ENCODE assay signal across 15 cellular contexts in the genomic region with DNA sequence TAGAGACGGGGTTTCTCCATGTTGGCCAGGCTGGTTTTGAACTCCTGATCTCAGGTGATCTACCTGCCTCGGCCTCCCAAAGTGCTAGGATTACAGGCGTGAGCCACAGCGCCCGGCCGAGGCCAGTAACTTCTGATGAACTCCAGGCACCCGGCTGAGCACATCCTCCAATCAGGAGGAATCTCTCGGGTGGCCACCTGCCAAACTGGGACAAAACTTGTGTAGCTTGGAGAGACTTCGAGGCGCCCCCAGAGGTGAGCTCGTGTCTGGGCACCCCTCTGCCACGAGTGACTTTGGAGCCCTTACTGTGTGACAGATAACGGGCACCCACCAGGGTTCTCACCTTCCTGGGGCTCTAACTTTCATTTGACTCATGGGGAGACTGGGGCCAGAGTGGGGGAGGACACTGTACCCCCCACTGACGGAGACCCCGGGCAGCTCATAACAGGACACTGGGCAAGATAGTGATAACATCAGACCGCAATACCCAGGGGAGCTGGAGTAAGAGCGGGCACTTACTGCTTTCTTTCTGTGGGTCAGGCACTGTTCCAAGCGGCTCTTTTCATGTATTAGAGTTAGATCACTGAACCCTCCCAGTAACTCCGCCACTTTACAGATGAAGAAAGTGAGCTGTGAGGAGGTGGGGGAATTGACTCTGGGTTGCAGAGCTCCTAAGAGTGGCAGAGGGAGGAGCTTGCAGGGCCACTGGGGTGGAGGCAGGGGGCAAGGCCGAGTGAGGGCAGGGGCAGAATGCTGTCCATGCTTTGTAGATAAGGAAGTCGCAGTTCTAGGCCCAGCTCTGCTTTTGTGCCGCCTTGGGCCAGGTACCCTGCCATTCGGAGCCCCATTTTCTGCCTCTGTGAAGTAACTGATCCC. TPM values are rescaled to one million over a fixed set of nuclear protein-coding genes. Genes with fewer than 3 reads are reported as not detected.
DNase-seq lines count a peak whose midpoint lies in the region; ATAC-seq and TF ChIP-seq lines count a peak whose summit lies in the region.
"Had no signal": no experiment of that assay in that cellular context is flagged by ENCODE, and none has a peak within 500 bp of the region (broad histone marks: within the 10 kb centered on the region; RNA-seq: fewer than 3 reads in every experiment).

No MANE protein-coding gene starts in this region.

- no TSS peak for BruUV-seq in Panc1 (replicated peaks; lab: Mats Ljungman, UMichigan)

- H3K79me2 ChIP-seq in fibroblast of lung (ENCODE audit: control insufficient read depth, insufficient read depth, low read length): no peaks in the 10 kb centered on the region

- H4K20me1 ChIP-seq in fibroblast of lung (ENCODE audit: control insufficient read depth, extremely low read depth, insufficient read depth, low read length): no peaks in the 10 kb centered on the region

- no peaks in the 10 kb centered on the region for H3K36me3 ChIP-seq in GM06990 (ENCODE audit: control insufficient read depth, insufficient read depth, low read length)
- no peaks in the 10 kb centered on the region for H3K36me3 ChIP-seq in Panc1 (ENCODE audit: control insufficient read depth, insufficient read depth, low read length)
- H3K36me3 ChIP-seq in fibroblast of lung (ENCODE audit: control insufficient read depth, insufficient read depth, low read length): no peaks in the 10 kb centered on the region
- H3K36me3 ChIP-seq in psoas muscle (ENCODE audit: insufficient read depth in 1 of 2, low read depth in 1 of 2): peaks cover 0 to 11% of the 10 kb centered on the region in 2 donors

- no peak overlapping the region for H2AFZ ChIP-seq in fibroblast of lung (ENCODE audit: low read length)

- H3K4me3 ChIP-seq in GM06990 (replicated peaks; ENCODE audit: low read depth, low read length): no peak overlapping the region
- no peak overlapping the region for H3K4me3 ChIP-seq in Panc1 (ENCODE audit: low read depth in 2 of 2, low read length in 2 of 2)
- H3K4me3 ChIP-seq in fibroblast of lung (replicated peaks in 1 of 4; ENCODE audit: control extremely low read depth in 1 of 4, insufficient read depth in 1 of 4, low read depth in 3 of 4, low read length in 4 of 4): no peak overlapping the region
- no peak overlapping the region for H3K4me3 ChIP-seq in psoas muscle

- H3K4me1 ChIP-seq in Panc1 (ENCODE audit: control insufficient read depth, insufficient read depth, low read length): peaks cover 51% of the 10 kb centered on the region
- peaks cover 5% of the 10 kb centered on the region for H3K4me1 ChIP-seq in fibroblast of lung (ENCODE audit: control insufficient read depth, extremely low read depth, insufficient read depth, low read length)
- H3K4me1 ChIP-seq in psoas muscle: peaks cover 36% of the 10 kb centered on the region

- no peaks in the 10 kb centered on the region for H3K9me3 ChIP-seq in Panc1 (ENCODE audit: control insufficient read depth, insufficient read depth, low read depth, low read length)
- no peaks in the 10 kb centered on the region for H3K9me3 ChIP-seq in fibroblast of lung (ENCODE audit: control insufficient read depth, insufficient read depth, low read depth, low read length)
- no peaks in the 10 kb centered on the region for H3K9me3 ChIP-seq in psoas muscle

- intact Hi-C loops in Panc1 (cut with micrococcal nuclease; ENCODE audit: unreplicated experiment): no loop called here
- intact Hi-C loops in psoas muscle (cut with DNase I): loop anchor here in 1 of 2 donors (5.0 kb wide), 1 partner anchor 216 kb away; no protein-coding TSS in a partner anchor

- CTCF ChIA-PET in Panc1 (lab: Charles Lee): interaction anchor here (0.6 to 2.1 kb wide), 3 partner anchors 9 to 224 kb away, joined by 3 to 7 read pairs (median 3); no protein-coding TSS in a partner anchor

- peaks cover 3% of the 10 kb centered on the region; the same call in 1 of the 2 replicates for H3K27me3 ChIP-seq in GM06990 (replicated peaks; ENCODE audit: control insufficient read depth, insufficient read depth, low read length)
- no peaks in the 10 kb centered on the region for H3K27me3 ChIP-seq in Panc1 (ENCODE audit: control insufficient read depth, insufficient read depth, low read length)
- H3K27me3 ChIP-seq in fibroblast of lung (ENCODE audit: control insufficient read depth, insufficient read depth, low read length): peaks cover 24% of the 10 kb centered on the region
- no peaks in the 10 kb centered on the region for H3K27me3 ChIP-seq in psoas muscle (ENCODE audit: insufficient read depth in 3 of 3, low read length in 2 of 3)

- TF ChIP-seq CTCF in GM06990 (IDR thresholded peaks at IDR 0.05; ENCODE audit: insufficient read depth, low read length, poor library complexity, severe bottlenecking) (peak; percentile 15), Panc1 (IDR thresholded peaks at IDR 0.05) (no peak), fibroblast of lung (conservative IDR thresholded peaks at IDR 0.05 in 1 of 2, IDR thresholded peaks at IDR 0.05 in 1 of 2; ENCODE audit: low read depth in 1 of 2, low read length in 2 of 2) (no peak), psoas muscle (IDR thresholded peaks at IDR 0.05) (no peak)

- ATAC-seq in Panc1 (0 out of 2 replicates have a peak, but pooled peaks have one; percentile 4), psoas muscle (no peak), HG03159 (IDR thresholded peaks at IDR 0.05; ENCODE audit: unreplicated experiment) (no peak)
- ATAC-seq: activated CD4-positive, alpha-beta T cell treated with anti-CD3 and anti-CD28 coated beads for 36 hours; HCT116 had no signal

- H3K9ac ChIP-seq in fibroblast of lung (ENCODE audit: insufficient read depth, low read length): no peak overlapping the region

- DNase-seq in GM06990 (ENCODE audit: extremely low read depth, insufficient read length) (no peak), Panc1 (ENCODE audit: low read depth, low spot score) (no peak), fibroblast of lung (ENCODE audit: low read depth in 2 of 2) (peak; percentile 33 to 80), psoas muscle (peak in 1 of 2 donors; percentile 62), middle frontal gyrus (ENCODE audit: extremely low spot score, low spot score) (no peak), cortex of kidney (lab: John Stamatoyannopoulos, UW) (no peak)
- no peak for DNase-seq in stimulated activated CD4-positive, alpha-beta T cell treated with anti-CD3 and anti-CD28 coated beads, Interleukin-4, amount 100 ng/mL, for 1 hour
- DNase-seq: activated CD4-positive, alpha-beta T cell treated with anti-CD3 and anti-CD28 coated beads for 36 hours; cerebellar nuclear complex; kidney; NCI-H345; SHP77 had no signal

- H3K27ac ChIP-seq in Panc1 (ENCODE audit: low read length) (peak overlapping the region; percentile 77), fibroblast of lung (ENCODE audit: insufficient read depth, low read length) (no peak overlapping the region), psoas muscle (peak overlapping the region; percentile 97)

- no peak overlapping the region for H3K4me2 ChIP-seq in fibroblast of lung (ENCODE audit: extremely low read depth, insufficient read depth, low read length)

- 81 to 83% (median 81%) methylated on average over 23 of the region's 23 CpGs for WGBS in psoas muscle, 3 donors

- in situ Hi-C loops in Panc1 (cut with HindIII; ENCODE audit: low pct_unique_long_range_greater_than_20kb, low sequenced_read_pairs): no loop called here

- POLR2A ChIA-PET in Panc1 (lab: Charles Lee): no interaction called here

RNA-seq across cellular contexts. Expression of gene PADI2, which starts 1.9 kb away (rescaled TPM):
- total RNA-seq in Panc1 (2021; ENCODE audit: unreplicated experiment) (507 TPM), fibroblast of lung (not detected in 2 replicates), psoas muscle (100 to 1,000 TPM; 198 to 956 (median 431) TPM)
- 830 TPM for polyA plus RNA-seq in Panc1 (2012; ENCODE audit: insufficient read length)
- polyA plus RNA-seq in fibroblast of lung (0.03 TPM in 1 of 2 replicates, not detected in the other), psoas muscle (100 to 1,000 TPM in 1 of 3 donors, 10 to 100 TPM in 2; 58.1 to 101 (median 58.3) TPM)
- polyA plus RNA-seq in fibroblast of lung (2012): 0.03 TPM in 1 of 2 replicates, not detected in the other
- polyA minus RNA-seq in fibroblast of lung (ENCODE audit: low replicate concordance): 1.6 TPM in 1 of 2 replicates, not detected in the other
- total RNA-seq: activated T-helper 1 cell treated with anti-CD3 and anti-CD28 coated beads, Interleukin-12 subunit alpha, Interleukin-12 subunit beta, Interleukin-2, Interleukin-4 antibody, amounts not matched to agents 30 ng/mL and 10 ng/mL and 1 ng/mL, durations not matched to agents 14 hours and 24 hours and 36 hours had no signal

Comparison
In these comparisons a context has a peak if more than half of its experiments do, and no peak if none do; other contexts are left out.
1. DNase-seq: peak in fibroblast of lung (2 of 2); none in GM06990 (single experiment), Panc1 (single experiment), middle frontal gyrus (single experiment), cortex of kidney (single experiment) and stimulated activated CD4-positive, alpha-beta T cell treated with anti-CD3 and anti-CD28 coated beads, Interleukin-4, amount 100 ng/mL, for 1 hour (single experiment).
2. RNA of gene PADI2, which starts 1.9 kb away (total RNA-seq): 507 TPM in Panc1 (single experiment) and 198 to 956 TPM in psoas muscle; not detected in fibroblast of lung; every median in the first group is over 100 times any median in the second.